Comparison of ENCODE assay signal across 22 cellular contexts in genomic region chr10:33154590-33154989, GRCh38.
DNase-seq lines count a peak whose midpoint lies in the region; ATAC-seq and TF ChIP-seq lines count a peak whose summit lies in the region.
"Had no signal": no experiment of that assay in that cellular context is flagged by ENCODE, and none has a peak within 500 bp of the region (broad histone marks: within the 10 kb centered on the region; RNA-seq: fewer than 3 reads in every experiment).

No MANE protein-coding gene starts in this region.

- H3K4me3 ChIP-seq in Panc1 (ENCODE audit: low read depth in 2 of 2, low read length in 2 of 2) (no peak overlapping the region), osteoblast (ENCODE audit: insufficient read depth, low read length) (no peak overlapping the region)
- H3K4me3 ChIP-seq: ovary had no signal

- H3K4me2 ChIP-seq in osteoblast (ENCODE audit: insufficient read depth, low read length): peak overlapping the region; percentile 50
- H3K4me2 ChIP-seq: KMS-11 had no signal

- no peaks in the 10 kb centered on the region for H4K20me1 ChIP-seq in osteoblast (ENCODE audit: insufficient read depth, low read length)

- peaks cover 8% of the 10 kb centered on the region for H3K36me3 Mint-ChIP-seq in activated CD4-positive, alpha-beta memory T cell treated with anti-CD3 and anti-CD28 coated beads, Interleukin-2, amount 10 ng/mL, durations not matched to agents 7 days and 5 days (ENCODE audit: low read depth)
- H3K36me3 Mint-ChIP-seq in activated CD4-positive, alpha-beta memory T cell treated with anti-CD3 and anti-CD28 coated beads for 36 hours: no peaks in the 10 kb centered on the region
- H3K36me3 Mint-ChIP-seq in effector memory CD8-positive, alpha-beta T cell (ENCODE audit: insufficient read depth): no peaks in the 10 kb centered on the region

- H3K79me2 ChIP-seq in osteoblast (ENCODE audit: insufficient read depth, low read length): no peaks in the 10 kb centered on the region

- ATAC-seq in Panc1 (no peak), GM19463 (IDR thresholded peaks at IDR 0.05; ENCODE audit: unreplicated experiment) (no peak)
- no peak for ATAC-seq in effector memory CD8-positive, alpha-beta T cell (replicated peaks)

- POLR2A ChIA-PET in activated CD4-positive, alpha-beta memory T cell treated with anti-CD3 and anti-CD28 coated beads, Interleukin-2, amount 10 ng/mL, durations not matched to agents 7 days and 5 days (lab: Charles Lee): interaction anchor here (0.8 to 7.1 kb wide), 11 partner anchors 18 to 709 kb away, joined by 3 to 150 read pairs (median 14); partner anchors contain the start of gene CCDC7
- POLR2A ChIA-PET in activated CD4-positive, alpha-beta memory T cell treated with anti-CD3 and anti-CD28 coated beads for 36 hours (lab: Charles Lee): interaction anchor here (1.5 to 2.7 kb wide), 3 partner anchors 17 to 77 kb away, joined by 3 to 18 read pairs (median 5); no protein-coding TSS in a partner anchor
- POLR2A ChIA-PET in Panc1 (lab: Charles Lee): no interaction called here

- H3K27me3 Mint-ChIP-seq in activated CD4-positive, alpha-beta memory T cell treated with anti-CD3 and anti-CD28 coated beads, Interleukin-2, amount 10 ng/mL, durations not matched to agents 7 days and 5 days: no peaks in the 10 kb centered on the region
- H3K27me3 Mint-ChIP-seq in activated CD4-positive, alpha-beta memory T cell treated with anti-CD3 and anti-CD28 coated beads for 36 hours: no peaks in the 10 kb centered on the region
- no peaks in the 10 kb centered on the region for H3K27me3 Mint-ChIP-seq in effector memory CD8-positive, alpha-beta T cell
- H3K27me3 Mint-ChIP-seq: activated CD4-positive, alpha-beta T cell treated with anti-CD3 and anti-CD28 coated beads, Interleukin-2, amount 10 ng/mL, durations not matched to agents 24 days and 14 days; naive thymus-derived CD4-positive, alpha-beta T cell had no signal

- no peaks in the 10 kb centered on the region for H3K36me3 ChIP-seq in Panc1 (ENCODE audit: control insufficient read depth, insufficient read depth, low read length)
- no peaks in the 10 kb centered on the region for H3K36me3 ChIP-seq in osteoblast (ENCODE audit: insufficient read depth, low read length)
- H3K36me3 ChIP-seq: ovary had no signal

- no peak overlapping the region for H2AFZ ChIP-seq in osteoblast (ENCODE audit: low read length)

- intact Hi-C loops in activated CD4-positive, alpha-beta memory T cell treated with anti-CD3 and anti-CD28 coated beads for 36 hours (cut with micrococcal nuclease): loop anchor here (1.0 kb wide), 2 partner anchors 20 to 196 kb away; partner anchors contain the start of gene ITGB1
- intact Hi-C loops in Panc1 (cut with micrococcal nuclease; ENCODE audit: unreplicated experiment): loop anchor here (10.0 kb wide), 1 partner anchor 140 kb away; no protein-coding TSS in a partner anchor

- H3K9me3 ChIP-seq in Panc1 (ENCODE audit: control insufficient read depth, insufficient read depth, low read depth, low read length) (no peaks in the 10 kb centered on the region), osteoblast (ENCODE audit: low read depth, low read length) (no peaks in the 10 kb centered on the region)
- H3K9me3 ChIP-seq: ovary had no signal

- DNase-seq in activated CD4-positive, alpha-beta memory T cell treated with anti-CD3 and anti-CD28 coated beads, Interleukin-2, amount 10 ng/mL, durations not matched to agents 7 days and 5 days: no peak
- no peak for DNase-seq in activated CD4-positive, alpha-beta memory T cell treated with anti-CD3 and anti-CD28 coated beads for 36 hours
- DNase-seq in Panc1 (ENCODE audit: low read depth, low spot score) (no peak), osteoblast (ENCODE audit: insufficient read length, low spot score, missing footprints) (peak; percentile 84), NK-92 (lab: John Stamatoyannopoulos, UW; ENCODE audit: unreplicated experiment) (no peak), OCI-M2 (lab: John Stamatoyannopoulos, UW; ENCODE audit: unreplicated experiment) (no peak)
- no peak for DNase-seq in effector memory CD8-positive, alpha-beta T cell
- DNase-seq: 8988T; activated effector memory CD4-positive, alpha-beta T cell treated with anti-CD3 and anti-CD28 coated beads, Interleukin-2, amount 50 U/mL, for 16 hours; C1 segment of cervical spinal cord; foreskin melanocyte; mesendoderm; naive thymus-derived CD4-positive, alpha-beta T cell; NCI-H1930; NCI-H446; ovary; right cardiac atrium; stimulated activated CD8-positive, alpha-beta memory T cell treated with anti-CD3 and anti-CD28 coated beads, Interleukin-4, amount 100 ng/mL, for 48 hours; SW 1271 had no signal

- BruUV-seq in Panc1 (replicated peaks; lab: Mats Ljungman, UMichigan): no TSS peak

- peaks cover 64% of the 10 kb centered on the region for H3K4me1 Mint-ChIP-seq in activated CD4-positive, alpha-beta memory T cell treated with anti-CD3 and anti-CD28 coated beads, Interleukin-2, amount 10 ng/mL, durations not matched to agents 7 days and 5 days
- H3K4me1 Mint-ChIP-seq in activated CD4-positive, alpha-beta memory T cell treated with anti-CD3 and anti-CD28 coated beads for 36 hours (ENCODE audit: low read depth): peaks cover 58% of the 10 kb centered on the region
- H3K4me1 Mint-ChIP-seq in effector memory CD8-positive, alpha-beta T cell (ENCODE audit: low read depth in 2 of 2): peaks cover 33 to 37% of the 10 kb centered on the region in 2 donors

- H3K4me1 ChIP-seq in Panc1 (ENCODE audit: control insufficient read depth, insufficient read depth, low read length): peaks cover 8% of the 10 kb centered on the region; the same call in 1 of the 2 replicates
- peaks cover 41% of the 10 kb centered on the region for H3K4me1 ChIP-seq in osteoblast (ENCODE audit: insufficient read depth, low read length)

- in situ Hi-C loops in Panc1 (cut with HindIII; ENCODE audit: low pct_unique_long_range_greater_than_20kb, low sequenced_read_pairs): no loop called here

- no peak for TF ChIP-seq CTCF in Panc1 (IDR thresholded peaks at IDR 0.05)
- TF ChIP-seq CTCF in osteoblast (IDR thresholded peaks at IDR 0.05; ENCODE audit: extremely low read depth, low read depth, low read length): no peak

- H3K4me3 Mint-ChIP-seq in activated CD4-positive, alpha-beta memory T cell treated with anti-CD3 and anti-CD28 coated beads, Interleukin-2, amount 10 ng/mL, durations not matched to agents 7 days and 5 days: no peak overlapping the region
- no peak overlapping the region for H3K4me3 Mint-ChIP-seq in activated CD4-positive, alpha-beta memory T cell treated with anti-CD3 and anti-CD28 coated beads for 36 hours
- peak overlapping the region in 1 of 2 donors; percentile 45 for H3K4me3 Mint-ChIP-seq in effector memory CD8-positive, alpha-beta T cell
- H3K4me3 Mint-ChIP-seq: activated CD4-positive, alpha-beta T cell treated with anti-CD3 and anti-CD28 coated beads, Interleukin-2, amount 10 ng/mL, durations not matched to agents 24 days and 14 days had no signal

- CTCF ChIA-PET in activated CD4-positive, alpha-beta memory T cell treated with anti-CD3 and anti-CD28 coated beads, Interleukin-2, amount 10 ng/mL, durations not matched to agents 7 days and 5 days (lab: Charles Lee): interaction anchor here (0.8 to 4.7 kb wide), 14 partner anchors 8 to 177 kb away, joined by 3 to 63 read pairs (median 6); no protein-coding TSS in a partner anchor
- CTCF ChIA-PET in activated CD4-positive, alpha-beta memory T cell treated with anti-CD3 and anti-CD28 coated beads for 36 hours (lab: Charles Lee): interaction anchor here (0.6 to 4.3 kb wide), 15 partner anchors 8 to 221 kb away, joined by 3 to 50 read pairs (median 7); no protein-coding TSS in a partner anchor
- CTCF ChIA-PET in Panc1 (lab: Charles Lee): no interaction called here

- H3K27me3 ChIP-seq in Panc1 (ENCODE audit: control insufficient read depth, insufficient read depth, low read length) (no peaks in the 10 kb centered on the region), osteoblast (ENCODE audit: insufficient read depth, low read length) (no peaks in the 10 kb centered on the region)
- H3K27me3 ChIP-seq: ovary had no signal

- peak overlapping the region; percentile 88 for H3K27ac Mint-ChIP-seq in activated CD4-positive, alpha-beta memory T cell treated with anti-CD3 and anti-CD28 coated beads, Interleukin-2, amount 10 ng/mL, durations not matched to agents 7 days and 5 days
- no peak overlapping the region for H3K27ac Mint-ChIP-seq in activated CD4-positive, alpha-beta memory T cell treated with anti-CD3 and anti-CD28 coated beads for 36 hours
- H3K27ac Mint-ChIP-seq in effector memory CD8-positive, alpha-beta T cell: peak overlapping the region; percentile 47 to 92

- H3K27ac ChIP-seq in Panc1 (ENCODE audit: low read length): peak overlapping the region; percentile 71
- peak overlapping the region; percentile 84 for H3K27ac ChIP-seq in osteoblast (ENCODE audit: low read depth, low read length)
- H3K27ac ChIP-seq: KMS-11, ovary had no signal

- no peaks in the 10 kb centered on the region for H3K9me3 Mint-ChIP-seq in activated CD4-positive, alpha-beta memory T cell treated with anti-CD3 and anti-CD28 coated beads, Interleukin-2, amount 10 ng/mL, durations not matched to agents 7 days and 5 days
- no peaks in the 10 kb centered on the region for H3K9me3 Mint-ChIP-seq in activated CD4-positive, alpha-beta memory T cell treated with anti-CD3 and anti-CD28 coated beads for 36 hours
- H3K9me3 Mint-ChIP-seq in effector memory CD8-positive, alpha-beta T cell: no peaks in the 10 kb centered on the region
- H3K9me3 Mint-ChIP-seq: activated CD4-positive, alpha-beta T cell treated with anti-CD3 and anti-CD28 coated beads, Interleukin-2, amount 10 ng/mL, durations not matched to agents 24 days and 14 days had no signal
